In the genomic region with DNA sequence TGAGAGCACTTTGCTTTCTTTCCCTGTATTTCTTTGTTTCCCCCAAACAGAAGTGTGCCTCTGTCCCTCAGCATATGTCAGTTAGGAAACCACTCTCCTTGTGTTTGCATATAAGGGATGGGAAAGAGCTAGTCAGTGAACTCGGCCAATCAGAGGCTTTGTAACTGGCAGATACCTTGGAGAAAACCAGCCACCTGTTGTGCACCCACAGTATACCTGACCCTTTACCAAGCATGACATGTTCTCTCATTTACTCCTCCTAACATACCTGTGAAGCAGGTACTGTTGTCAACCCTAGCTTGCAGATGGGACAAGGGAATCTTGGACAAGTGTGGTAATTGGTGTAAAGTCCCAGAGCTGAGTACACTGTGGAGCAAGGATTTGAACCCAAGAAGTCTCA, we compare ENCODE assay signal across 17 cellular contexts.
"Had no signal": no experiment of that assay in that cellular context is flagged by ENCODE, and none has a peak within 500 bp of the region (broad histone marks: within the 10 kb centered on the region; RNA-seq: fewer than 3 reads in every experiment).

No MANE protein-coding gene starts in this region.

- DNase-seq: activated CD4-positive, alpha-beta memory T cell treated with anti-CD3 and anti-CD28 coated beads for 36 hours; activated CD4-positive, alpha-beta T cell treated with anti-CD3 and anti-CD28 coated beads for 4 hours; activated CD4-positive, CD25-positive, alpha-beta regulatory T cell; activated gamma-delta T cell; activated naive CD4-positive, alpha-beta T cell treated with anti-CD3 and anti-CD28 coated beads, Interleukin-2, amount 50 U/mL, for 16 hours; activated naive CD8-positive, alpha-beta T cell treated with anti-CD3 and anti-CD28 coated beads, Interleukin-2, amount 50 U/mL, for 24 hours; left ventricle myocardium inferior; naive thymus-derived CD4-positive, alpha-beta T cell; posterior cingulate gyrus; retina; spleen; stimulated activated CD4-positive, alpha-beta T cell treated with anti-CD3 and anti-CD28 coated beads, Interleukin-4, amount 100 ng/mL, for 1 hour; stimulated activated naive CD4-positive, alpha-beta T cell; testis had no signal

- H3K9me3 ChIP-seq: left ventricle myocardium inferior, spleen, testis had no signal

- H3K27me3 ChIP-seq: cardiac muscle cell, neural progenitor cell, testis had no signal

- H3K4me1 ChIP-seq: left ventricle myocardium inferior, neural progenitor cell, spleen, testis had no signal

- H3K4me3 ChIP-seq: cardiac muscle cell, left ventricle myocardium inferior, neural progenitor cell, spleen, testis had no signal

- ATAC-seq: activated naive CD8-positive, alpha-beta T cell treated with anti-CD3 and anti-CD28 coated beads, Interleukin-2, amount 50 U/mL, for 24 hours; naive thymus-derived CD4-positive, alpha-beta T cell had no signal

- H3K36me3 ChIP-seq: neural progenitor cell, spleen had no signal

- H3K27ac ChIP-seq: cardiac muscle cell, epithelial cell of prostate, left ventricle myocardium inferior, neural progenitor cell, spleen, testis had no signal
